ENCODE assay signal across 19 cellular contexts in the genomic region with DNA sequence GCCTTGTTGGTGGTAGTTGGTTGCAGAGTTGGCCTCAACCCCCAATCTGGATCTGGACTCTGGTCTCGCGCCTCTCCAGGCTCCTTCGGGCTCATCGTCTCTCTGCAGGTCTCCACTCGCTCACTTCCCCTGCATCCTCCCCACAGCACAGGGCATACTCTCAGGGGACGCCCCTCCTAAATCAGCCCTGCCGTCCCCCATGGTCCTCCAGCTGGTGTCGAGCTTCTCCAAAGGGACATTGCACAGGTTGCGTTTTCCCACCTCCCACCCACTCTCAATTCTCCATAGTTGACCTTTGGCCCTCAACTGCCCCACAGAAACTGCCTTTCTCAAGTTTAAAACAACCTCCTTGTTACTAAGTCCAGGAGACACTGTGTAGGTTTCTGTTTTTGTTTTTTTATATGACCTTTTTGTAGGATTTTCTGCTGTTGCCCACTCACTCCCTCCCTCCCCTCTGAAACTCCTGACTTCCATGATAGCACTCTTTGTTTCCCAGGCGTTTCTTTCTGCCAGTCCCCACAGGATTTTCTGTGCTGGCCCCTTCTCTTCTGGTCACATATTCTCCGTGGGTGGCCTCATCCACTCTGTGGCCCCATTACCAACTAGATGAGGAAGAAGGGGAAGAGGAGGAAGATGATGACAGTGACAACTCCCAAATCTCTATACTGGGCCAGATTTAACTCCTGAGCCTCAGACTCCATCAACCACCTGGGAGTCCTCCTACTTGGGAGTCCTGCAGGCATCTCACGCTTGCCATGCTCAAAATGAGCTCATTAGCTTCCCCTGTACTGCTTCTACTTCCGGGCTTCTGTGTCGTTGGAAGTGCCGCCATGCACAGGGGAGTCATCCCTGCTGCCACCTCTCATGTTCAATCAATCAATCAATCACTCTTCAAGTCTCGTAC. TPM values are rescaled to one million over a fixed set of nuclear protein-coding genes. Genes with fewer than 3 reads are reported as not detected.
DNase-seq lines count a peak whose midpoint lies in the region; ATAC-seq, FAIRE-seq and TF ChIP-seq lines count a peak whose summit lies in the region.
"Had no signal": no experiment of that assay in that cellular context is flagged by ENCODE, and none has a peak within 500 bp of the region (broad histone marks: within the 10 kb centered on the region; RNA-seq: fewer than 3 reads in every experiment).

No MANE protein-coding gene starts in this region.

- H3K9me3 Mint-ChIP-seq in astrocyte (ENCODE audit: unreplicated experiment) = no peaks in the 10 kb centered on the region
- H3K9me3 Mint-ChIP-seq in nephron = no peaks in the 10 kb centered on the region
- H3K9me3 Mint-ChIP-seq in stimulated activated naive B cell treated with anti-CD40 and anti-IgM and Interleukin-4, amounts not matched to agents 10 μg/mL and 1 μg/mL and 100 μg/mL, for 72 hours = no peaks in the 10 kb centered on the region
- no peaks in the 10 kb centered on the region for H3K9me3 Mint-ChIP-seq in activated naive CD4-positive, alpha-beta T cell treated with anti-CD3 and anti-CD28 coated beads, Interleukin-2, amount 10 ng/mL, durations not matched to agents 7 days and 5 days

- H3K27ac ChIP-seq in cardiac muscle cell (peak overlapping the region; percentile 86), heart right ventricle (no peak overlapping the region), astrocyte (ENCODE audit: low read depth, low read length) (no peak overlapping the region), breast epithelium (no peak overlapping the region)
- H3K27ac ChIP-seq: A549, C4-2B, Peyer's patch had no signal

- ATAC-seq in heart right ventricle = no peak
- ATAC-seq in stimulated activated naive B cell treated with anti-CD40 and anti-IgM and Interleukin-4, amounts not matched to agents 10 μg/mL and 1 μg/mL and 100 μg/mL, for 72 hours (replicated peaks) = no peak
- ATAC-seq: HCT116 had no signal

- CTCF ChIA-PET in activated naive CD4-positive, alpha-beta T cell treated with anti-CD3 and anti-CD28 coated beads, Interleukin-2, amount 10 ng/mL, durations not matched to agents 7 days and 5 days (lab: Charles Lee) = interaction anchor here (0.6 to 1.2 kb wide), 4 partner anchors 22 to 196 kb away, joined by 3 to 4 read pairs (median 3); no protein-coding TSS in a partner anchor

- H3K27me3 ChIP-seq in cardiac muscle cell (no peaks in the 10 kb centered on the region), heart right ventricle (peaks cover 0 to 23% (median 0%) of the 10 kb centered on the region in 7 donors), astrocyte (ENCODE audit: insufficient read depth, low read length) (peaks cover 16% of the 10 kb centered on the region), breast epithelium (no peaks in the 10 kb centered on the region)
- H3K27me3 ChIP-seq: Peyer's patch had no signal

- H2AFZ ChIP-seq in astrocyte (ENCODE audit: low read depth, low read length) = no peak overlapping the region

- H4K20me1 ChIP-seq in astrocyte (ENCODE audit: insufficient read depth, low read length) = no peaks in the 10 kb centered on the region

- no peak overlapping the region for H3K9ac ChIP-seq in astrocyte (ENCODE audit: low read length)

- H3K4me3 Mint-ChIP-seq in astrocyte (ENCODE audit: unreplicated experiment) (no peak overlapping the region), nephron (peak overlapping the region in 2 of 3 experiments; percentile 17 to 56)
- H3K4me3 Mint-ChIP-seq in stimulated activated naive B cell treated with anti-CD40 and anti-IgM and Interleukin-4, amounts not matched to agents 10 μg/mL and 1 μg/mL and 100 μg/mL, for 72 hours = no peak overlapping the region
- no peak overlapping the region for H3K4me3 Mint-ChIP-seq in activated naive CD4-positive, alpha-beta T cell treated with anti-CD3 and anti-CD28 coated beads, Interleukin-2, amount 10 ng/mL, durations not matched to agents 7 days and 5 days

- no peak for FAIRE-seq in astrocyte (lab: Jason Lieb, UNC)
- FAIRE-seq: A549, GM19239, HTR-8/SVneo had no signal

- DNase-seq in cardiac muscle cell (ENCODE audit: low read depth in 1 of 2, low spot score in 1 of 2) = no peak
- DNase-seq in heart right ventricle = no peak
- no peak for DNase-seq in astrocyte (ENCODE audit: low read depth)
- no peak for DNase-seq in stimulated activated naive B cell treated with anti-CD40 and anti-IgM and Interleukin-4, amounts not matched to agents 10 μg/mL and 1 μg/mL and 100 μg/mL, for 72 hours
- DNase-seq in activated naive CD4-positive, alpha-beta T cell treated with anti-CD3 and anti-CD28 coated beads, Interleukin-2, amount 10 ng/mL, durations not matched to agents 7 days and 5 days = no peak
- no peak for DNase-seq in breast epithelium (ENCODE audit: low spot score in 2 of 2)
- DNase-seq in NCI-H524 treated with DMSO at 0.1 percent for 48 hours (lab: John Stamatoyannopoulos, UW) = no peak
- DNase-seq: COR-L47, DMS79, NCI-H1436 treated with DMSO at 0.1 percent for 48 hours, NCI-H748 treated with DMSO at 0.1 percent for 48 hours, Peyer's patch, SHP77 had no signal

- H3K79me2 ChIP-seq in astrocyte (ENCODE audit: insufficient read depth, low read length) = no peaks in the 10 kb centered on the region

- H3K36me3 ChIP-seq in cardiac muscle cell = no peaks in the 10 kb centered on the region
- no peaks in the 10 kb centered on the region for H3K36me3 ChIP-seq in heart right ventricle
- H3K36me3 ChIP-seq in astrocyte (ENCODE audit: insufficient read depth, low read length) = no peaks in the 10 kb centered on the region
- H3K36me3 ChIP-seq in breast epithelium = no peaks in the 10 kb centered on the region
- H3K36me3 ChIP-seq: Peyer's patch had no signal

- H3K27me3 Mint-ChIP-seq in astrocyte (ENCODE audit: low read depth, unreplicated experiment) = no peaks in the 10 kb centered on the region
- H3K27me3 Mint-ChIP-seq in nephron (ENCODE audit: low read depth) = peaks cover 17% of the 10 kb centered on the region
- no peaks in the 10 kb centered on the region for H3K27me3 Mint-ChIP-seq in stimulated activated naive B cell treated with anti-CD40 and anti-IgM and Interleukin-4, amounts not matched to agents 10 μg/mL and 1 μg/mL and 100 μg/mL, for 72 hours
- H3K27me3 Mint-ChIP-seq in activated naive CD4-positive, alpha-beta T cell treated with anti-CD3 and anti-CD28 coated beads, Interleukin-2, amount 10 ng/mL, durations not matched to agents 7 days and 5 days = peaks cover 27% of the 10 kb centered on the region

- H3K4me1 ChIP-seq in cardiac muscle cell (ENCODE audit: low read depth) (peaks cover 46% of the 10 kb centered on the region), heart right ventricle (no peaks in the 10 kb centered on the region), astrocyte (ENCODE audit: insufficient read depth, low read length) (no peaks in the 10 kb centered on the region), breast epithelium (no peaks in the 10 kb centered on the region)
- H3K4me1 ChIP-seq: A549, Peyer's patch had no signal

- peak overlapping the region; percentile 50 for H3K27ac Mint-ChIP-seq in astrocyte (ENCODE audit: unreplicated experiment)
- H3K27ac Mint-ChIP-seq in nephron = peak overlapping the region; percentile 4 to 89 (median 65)
- peak overlapping the region; percentile 52 for H3K27ac Mint-ChIP-seq in stimulated activated naive B cell treated with anti-CD40 and anti-IgM and Interleukin-4, amounts not matched to agents 10 μg/mL and 1 μg/mL and 100 μg/mL, for 72 hours
- no peak overlapping the region for H3K27ac Mint-ChIP-seq in activated naive CD4-positive, alpha-beta T cell treated with anti-CD3 and anti-CD28 coated beads, Interleukin-2, amount 10 ng/mL, durations not matched to agents 7 days and 5 days

- no peak overlapping the region for H3K4me2 ChIP-seq in astrocyte (ENCODE audit: low read length)
- H3K4me2 ChIP-seq: A549 had no signal

- H3K36me3 Mint-ChIP-seq in astrocyte (ENCODE audit: low read depth, unreplicated experiment) (no peaks in the 10 kb centered on the region), nephron (ENCODE audit: low read depth) (no peaks in the 10 kb centered on the region)
- peaks cover 4 to 7% of the 10 kb centered on the region in 2 donors for H3K36me3 Mint-ChIP-seq in stimulated activated naive B cell treated with anti-CD40 and anti-IgM and Interleukin-4, amounts not matched to agents 10 μg/mL and 1 μg/mL and 100 μg/mL, for 72 hours
- no peaks in the 10 kb centered on the region for H3K36me3 Mint-ChIP-seq in activated naive CD4-positive, alpha-beta T cell treated with anti-CD3 and anti-CD28 coated beads, Interleukin-2, amount 10 ng/mL, durations not matched to agents 7 days and 5 days

- H3K4me3 ChIP-seq in cardiac muscle cell (no peak overlapping the region), heart right ventricle (no peak overlapping the region), astrocyte (ENCODE audit: insufficient read depth, low read depth, low read length) (no peak overlapping the region), breast epithelium (no peak overlapping the region)
- H3K4me3 ChIP-seq: A549, Peyer's patch had no signal

- TF ChIP-seq CTCF in cardiac muscle cell (IDR thresholded peaks at IDR 0.05; ENCODE audit: low read depth, low read length) = no peak
- no peak for TF ChIP-seq CTCF in heart right ventricle (IDR thresholded peaks at IDR 0.05)
- no peak for TF ChIP-seq CTCF in astrocyte (IDR thresholded peaks at IDR 0.05; ENCODE audit: insufficient read depth, low read depth, low read length)
- no peak for TF ChIP-seq CTCF in nephron (IDR thresholded peaks at IDR 0.05; ENCODE audit: unreplicated experiment in 3 of 3)
- TF ChIP-seq CTCF in breast epithelium (IDR thresholded peaks at IDR 0.05) = no peak

- H3K4me1 Mint-ChIP-seq in astrocyte (ENCODE audit: low read depth, unreplicated experiment) (peaks cover 10% of the 10 kb centered on the region), nephron (peaks cover 56% of the 10 kb centered on the region)
- peaks cover 43 to 73% of the 10 kb centered on the region in 2 donors for H3K4me1 Mint-ChIP-seq in stimulated activated naive B cell treated with anti-CD40 and anti-IgM and Interleukin-4, amounts not matched to agents 10 μg/mL and 1 μg/mL and 100 μg/mL, for 72 hours
- peaks cover 20% of the 10 kb centered on the region for H3K4me1 Mint-ChIP-seq in activated naive CD4-positive, alpha-beta T cell treated with anti-CD3 and anti-CD28 coated beads, Interleukin-2, amount 10 ng/mL, durations not matched to agents 7 days and 5 days

- intact Hi-C loops in heart right ventricle (cut with DNase I) = loop anchor here in 1 of 10 donors (10.0 kb wide), 1 partner anchor 1423 kb away; no protein-coding TSS in a partner anchor
- intact Hi-C loops in breast epithelium (cut with DNase I; ENCODE audit: low total_unique reads) = no loop called here

- TF ChIP-seq POLR2A in breast epithelium (IDR thresholded peaks at IDR 0.05) = no peak

- 81 to 84% methylated on average over 16 of the region's 16 CpGs for WGBS in heart right ventricle, 2 donors

- no peaks in the 10 kb centered on the region for H3K9me3 ChIP-seq in cardiac muscle cell (ENCODE audit: low read depth)
- no peaks in the 10 kb centered on the region for H3K9me3 ChIP-seq in heart right ventricle
- no peaks in the 10 kb centered on the region for H3K9me3 ChIP-seq in astrocyte (ENCODE audit: insufficient read depth, low read depth, low read length)
- no peaks in the 10 kb centered on the region for H3K9me3 ChIP-seq in breast epithelium
- H3K9me3 ChIP-seq: A549, Peyer's patch had no signal

RNA-seq across cellular contexts. Expression of a gene that starts 50.3 kb away (rescaled TPM):
- total RNA-seq in cardiac muscle cell = 38.3 and 46.3 TPM in 2 replicates
- 44.4 and 46.9 TPM in 2 replicates for polyA plus RNA-seq in cardiac muscle cell
- total RNA-seq in heart right ventricle = 10 to 100 TPM; 10.6 to 27.3 (median 15.0) TPM
- polyA plus RNA-seq in heart right ventricle = 10 to 100 TPM; 12.1 to 17.7 TPM
- total RNA-seq in astrocyte = 33.3 and 35.7 TPM in 2 replicates
- total RNA-seq in breast epithelium = 10 to 100 TPM; 30.2 to 44.5 (median 40.3) TPM

RNA-seq across cellular contexts. Expression of a gene that starts 50.6 kb away (rescaled TPM):
- total RNA-seq in cardiac muscle cell (57.8 and 134 TPM in 2 replicates), heart right ventricle (10 to 100 TPM; 24.1 to 72.6 (median 32.9) TPM), astrocyte (263 and 266 TPM in 2 replicates), breast epithelium (100 to 1,000 TPM in 1 of 3 donors, 10 to 100 TPM in 2; 86.3 to 121 (median 92.9) TPM)
- polyA plus RNA-seq in cardiac muscle cell (176 and 213 TPM in 2 replicates), heart right ventricle (100 to 1,000 TPM in 1 of 2 donors, 10 to 100 TPM in 1; 77.5 to 177 TPM)

Comparison
In these comparisons a context has a peak if more than half of its experiments do, and no peak if none do; other contexts are left out.
1. H3K4me3 Mint-ChIP-seq: peak in nephron (2 of 3); none in astrocyte (single experiment), stimulated activated naive B cell treated with anti-CD40 and anti-IgM and Interleukin-4, amounts not matched to agents 10 μg/mL and 1 μg/mL and 100 μg/mL, for 72 hours (0 of 2) and activated naive CD4-positive, alpha-beta T cell treated with anti-CD3 and anti-CD28 coated beads, Interleukin-2, amount 10 ng/mL, durations not matched to agents 7 days and 5 days (single experiment).